23 cellular contexts compared by ENCODE assay signal in genomic region chr5:115736690-115737005, GRCh38.
"Had no signal": no experiment of that assay in that cellular context is flagged by ENCODE, and none has a peak within 500 bp of the region (broad histone marks: within the 10 kb centered on the region; RNA-seq: fewer than 3 reads in every experiment).

No MANE protein-coding gene starts in this region.

- H3K4me3 Mint-ChIP-seq: activated naive CD8-positive, alpha-beta T cell treated with anti-CD3 and anti-CD28 coated beads, Interleukin-2, amount 10 ng/mL, durations not matched to agents 7 days and 5 days; activated T-helper 17 cell treated with anti-CD3 and anti-CD28 coated beads, Interleukin-2, amount 50 U/mL, for 72 hours; dendritic cell treated with granulocyte-macrophage colony-stimulating factor and Interleukin-4, amounts not matched to agents 40 ng/mL and 50 ng/mL, for 4 days; immature natural killer cell; mesothelial cell of epicardium; natural killer cell; type B pancreatic cell had no signal

- H3K36me3 ChIP-seq: cardiac muscle cell, prostate gland, right atrium auricular region, vagina had no signal

- H3K27ac ChIP-seq: body of pancreas, cardiac muscle cell, prostate gland, testis, vagina had no signal

- DNase-seq: activated CD4-positive, alpha-beta T cell treated with anti-CD3 and anti-CD28 coated beads for 4 hours; activated CD4-positive, alpha-beta T cell treated with anti-CD3 and anti-CD28 coated beads, Interleukin-2, amount 50 U/mL, for 48 hours; activated CD4-positive, CD25-positive, alpha-beta regulatory T cell; activated naive CD8-positive, alpha-beta T cell treated with anti-CD3 and anti-CD28 coated beads, Interleukin-2, amount 10 ng/mL, durations not matched to agents 7 days and 5 days; activated T-cell treated with anti-CD3 and anti-CD28 coated beads for 4 hours; body of pancreas; effector CD8-positive, alpha-beta T cell; foreskin melanocyte; immature natural killer cell; natural killer cell; stimulated activated CD4-positive, alpha-beta T cell treated with anti-CD3 and anti-CD28 coated beads, Interleukin-4, amount 100 ng/mL, for 24 hours; stimulated activated naive CD4-positive, alpha-beta T cell treated with Interleukin-2 at 50 U/mL for 16 hours; testis had no signal

- H3K27me3 ChIP-seq: body of pancreas, cardiac muscle cell, right atrium auricular region, testis, vagina had no signal

- H3K4me3 ChIP-seq: body of pancreas, cardiac muscle cell, lung, prostate gland, right atrium auricular region, testis, vagina had no signal

- H3K9me3 Mint-ChIP-seq: activated T-helper 17 cell treated with anti-CD3 and anti-CD28 coated beads, Interleukin-2, amount 50 U/mL, for 72 hours; dendritic cell treated with granulocyte-macrophage colony-stimulating factor and Interleukin-4, amounts not matched to agents 40 ng/mL and 50 ng/mL, for 4 days had no signal

- H3K27ac Mint-ChIP-seq: activated naive CD8-positive, alpha-beta T cell treated with anti-CD3 and anti-CD28 coated beads, Interleukin-2, amount 10 ng/mL, durations not matched to agents 7 days and 5 days; activated T-helper 17 cell treated with anti-CD3 and anti-CD28 coated beads, Interleukin-2, amount 50 U/mL, for 72 hours; dendritic cell treated with granulocyte-macrophage colony-stimulating factor and Interleukin-4, amounts not matched to agents 40 ng/mL and 50 ng/mL, for 4 days; immature natural killer cell; mesothelial cell of epicardium; natural killer cell; type B pancreatic cell had no signal

- ATAC-seq: activated T-helper 17 cell treated with anti-CD3 and anti-CD28 coated beads, Interleukin-2, amount 50 U/mL, for 72 hours; body of pancreas; left lobe of liver; natural killer cell had no signal

- H3K9me3 ChIP-seq: body of pancreas, prostate gland, right atrium auricular region, testis, vagina had no signal

- H3K36me3 Mint-ChIP-seq: activated naive CD8-positive, alpha-beta T cell treated with anti-CD3 and anti-CD28 coated beads, Interleukin-2, amount 10 ng/mL, durations not matched to agents 7 days and 5 days; immature natural killer cell; mesothelial cell of epicardium; natural killer cell; type B pancreatic cell had no signal

- H3K4me1 ChIP-seq: prostate gland, right atrium auricular region, testis, vagina had no signal

- H3K4me1 Mint-ChIP-seq: activated naive CD8-positive, alpha-beta T cell treated with anti-CD3 and anti-CD28 coated beads, Interleukin-2, amount 10 ng/mL, durations not matched to agents 7 days and 5 days; activated T-helper 17 cell treated with anti-CD3 and anti-CD28 coated beads, Interleukin-2, amount 50 U/mL, for 72 hours; immature natural killer cell; mesothelial cell of epicardium; natural killer cell had no signal
